In the genomic region with DNA sequence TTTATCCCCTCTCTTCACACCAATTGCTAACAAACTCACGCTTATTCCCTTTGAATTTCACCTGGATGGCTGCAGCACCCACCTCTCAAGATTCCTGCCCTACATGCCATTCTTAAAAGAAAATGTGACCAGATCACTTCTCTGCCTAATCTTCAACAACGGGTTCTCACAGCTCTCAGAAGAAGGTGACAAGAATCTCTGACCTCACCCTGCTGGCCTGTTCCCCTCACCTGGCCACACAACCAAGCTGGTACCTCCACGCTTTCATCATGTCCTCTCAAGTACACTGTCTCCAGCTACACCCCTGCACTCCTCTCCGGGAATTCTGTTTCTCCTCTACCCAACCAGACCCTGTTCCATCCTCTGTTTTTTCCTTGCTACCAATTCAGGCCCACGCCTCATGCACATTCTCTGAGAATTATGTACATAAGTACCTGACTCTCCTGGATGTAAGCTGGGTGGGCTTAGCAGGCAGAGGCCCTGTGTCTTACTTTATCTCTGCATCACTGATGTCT, we compare ENCODE assay signal across 21 cellular contexts. TPM values are rescaled to one million over a fixed set of nuclear protein-coding genes. Genes with fewer than 3 reads are reported as not detected.
A peak's percentile ranks its signal among the peaks of the same experiment; 100 is the strongest.
DNase-seq lines count a peak whose midpoint lies in the region; ATAC-seq and TF ChIP-seq lines count a peak whose summit lies in the region.
"Had no signal": no experiment of that assay in that cellular context is flagged by ENCODE, and none has a peak within 500 bp of the region (broad histone marks: within the 10 kb centered on the region; RNA-seq: fewer than 3 reads in every experiment).

No MANE protein-coding gene starts in this region.

- peak overlapping the region; percentile 74 for H3K27ac Mint-ChIP-seq in activated T-cell treated with anti-CD3 and anti-CD28 coated beads, Interleukin-2, amount 50 U/mL, for 24 hours
- peak overlapping the region; percentile 23; the same call in 1 of the 2 replicates for H3K27ac Mint-ChIP-seq in WTC11
- peak overlapping the region; percentile 88 for H3K27ac Mint-ChIP-seq in central memory CD8-positive, alpha-beta T cell (ENCODE audit: low read depth)
- H3K27ac Mint-ChIP-seq: GM23338 had no signal

- no peak overlapping the region for H3K4ac ChIP-seq in neuronal stem cell (ENCODE audit: low read length)

- TF ChIP-seq CTCF in WTC11 (IDR thresholded peaks at IDR 0.05), result no peak

- H4K91ac ChIP-seq in neuronal stem cell (ENCODE audit: low read depth, low read length, poor library complexity), result no peak overlapping the region

- H3K18ac ChIP-seq in neuronal stem cell (ENCODE audit: low read length), result no peak overlapping the region

- H2BK5ac ChIP-seq in neuronal stem cell (ENCODE audit: low read length), result no peak overlapping the region

- ATAC-seq in WTC11 (no peak), HG03095 (IDR thresholded peaks at IDR 0.05; ENCODE audit: unreplicated experiment) (no peak)
- no peak for ATAC-seq in central memory CD8-positive, alpha-beta T cell (replicated peaks; ENCODE audit: extremely low read depth, poor library complexity, severe bottlenecking)
- ATAC-seq: A549, GM23338 had no signal

- no peak overlapping the region for H3K4me3 Mint-ChIP-seq in activated T-cell treated with anti-CD3 and anti-CD28 coated beads, Interleukin-2, amount 50 U/mL, for 24 hours
- no peak overlapping the region for H3K4me3 Mint-ChIP-seq in WTC11
- peak overlapping the region; percentile 31 for H3K4me3 Mint-ChIP-seq in central memory CD8-positive, alpha-beta T cell
- H3K4me3 Mint-ChIP-seq: activated naive CD4-positive, alpha-beta T cell treated with anti-CD3 and anti-CD28 coated beads for 36 hours; GM23338 had no signal

- no peak overlapping the region for H2AK5ac ChIP-seq in neuronal stem cell (ENCODE audit: low read depth, low read length)

- H3K79me1 ChIP-seq in neuronal stem cell (ENCODE audit: low read depth, low read length), result no peaks in the 10 kb centered on the region

- no peak overlapping the region for H2BK120ac ChIP-seq in neuronal stem cell (ENCODE audit: low read depth, low read length)

- no peak overlapping the region for H3K4me2 ChIP-seq in neuronal stem cell (ENCODE audit: insufficient read depth, low read length, poor library complexity, severe bottlenecking)
- H3K4me2 ChIP-seq: A549, GM23338 had no signal

- DNase-seq in activated T-cell treated with anti-CD3 and anti-CD28 coated beads, Interleukin-2, amount 50 U/mL, for 24 hours, result no peak
- DNase-seq in activated T-cell treated with anti-CD3 and anti-CD28 coated beads, Interleukin-2, amount 50 U/mL, for 1 hour, result no peak
- no peak for DNase-seq in WTC11 (ENCODE audit: low spot score)
- no peak for DNase-seq in central memory CD8-positive, alpha-beta T cell (ENCODE audit: low spot score in 2 of 2)
- DNase-seq in neuronal stem cell (ENCODE audit: low spot score), result no peak
- no peak for DNase-seq in anterior cingulate cortex (lab: John Stamatoyannopoulos, UW)
- DNase-seq in GM19240 (ENCODE audit: insufficient read length, low spot score), result no peak
- DNase-seq: activated CD4-positive, alpha-beta T cell treated with anti-CD3 and anti-CD28 coated beads, Interleukin-2, amount 50 U/mL, for 1 hour; activated naive CD4-positive, alpha-beta T cell treated with anti-CD3 and anti-CD28 coated beads for 36 hours; central memory CD4-positive, alpha-beta T cell; GF-D8; NCI-H187 treated with DMSO at 0.1 percent for 48 hours; NCI-H526; occipital lobe; substantia nigra had no signal

- H2AFZ ChIP-seq in neuronal stem cell (ENCODE audit: low read length), result no peak overlapping the region
- H2AFZ ChIP-seq: GM23338 had no signal

- no peaks in the 10 kb centered on the region for H3K27me3 Mint-ChIP-seq in activated T-cell treated with anti-CD3 and anti-CD28 coated beads, Interleukin-2, amount 50 U/mL, for 24 hours
- peaks cover 19% of the 10 kb centered on the region for H3K27me3 Mint-ChIP-seq in WTC11 (ENCODE audit: low read depth)
- H3K27me3 Mint-ChIP-seq in central memory CD8-positive, alpha-beta T cell, result no peaks in the 10 kb centered on the region

- H2BK15ac ChIP-seq in neuronal stem cell (ENCODE audit: low read length), result no peak overlapping the region

- H3K4me1 ChIP-seq in neuronal stem cell (ENCODE audit: control insufficient read depth in 2 of 2, insufficient read depth in 1 of 2, low read depth in 1 of 2, low read length in 2 of 2), result peaks cover under 1 to 3% of the 10 kb centered on the region in 2 donors

- POLR2A ChIA-PET in WTC11 (lab: Charles Lee), result no interaction called here

- no peak overlapping the region for H3K14ac ChIP-seq in neuronal stem cell (ENCODE audit: low read length)

- CTCF ChIA-PET in WTC11 (lab: Charles Lee), result interaction anchor here (0.7 to 1.1 kb wide), 2 partner anchors 91 to 264 kb away, joined by 3 to 4 read pairs; no protein-coding TSS in a partner anchor

- no peak overlapping the region for H3K27ac ChIP-seq in neuronal stem cell (replicated peaks; ENCODE audit: low read length)
- H3K27ac ChIP-seq: A549, ascending aorta, SJSA1 had no signal

- H2BK12ac ChIP-seq in neuronal stem cell (ENCODE audit: low read length), result no peak overlapping the region

- H3K9me3 Mint-ChIP-seq in activated T-cell treated with anti-CD3 and anti-CD28 coated beads, Interleukin-2, amount 50 U/mL, for 24 hours, result no peaks in the 10 kb centered on the region
- peaks cover 47% of the 10 kb centered on the region for H3K9me3 Mint-ChIP-seq in WTC11
- no peaks in the 10 kb centered on the region for H3K9me3 Mint-ChIP-seq in central memory CD8-positive, alpha-beta T cell

- H3K36me3 Mint-ChIP-seq in activated T-cell treated with anti-CD3 and anti-CD28 coated beads, Interleukin-2, amount 50 U/mL, for 24 hours (ENCODE audit: low read depth), result peaks cover 83% of the 10 kb centered on the region
- peaks cover 86% of the 10 kb centered on the region for H3K36me3 Mint-ChIP-seq in WTC11
- peaks cover 36% of the 10 kb centered on the region for H3K36me3 Mint-ChIP-seq in central memory CD8-positive, alpha-beta T cell (ENCODE audit: insufficient read depth)

- H3K9me3 ChIP-seq in neuronal stem cell (replicated peaks in 1 of 2; ENCODE audit: control insufficient read depth in 2 of 2, insufficient read depth in 1 of 2, low read depth in 1 of 2, low read length in 2 of 2), result peaks cover 7 to 37% of the 10 kb centered on the region in 2 donors
- H3K9me3 ChIP-seq: A549, ascending aorta, SJSA1 had no signal

- no peak overlapping the region for H3K23ac ChIP-seq in neuronal stem cell (ENCODE audit: low read depth, low read length, poor library complexity)

- WGBS in neuronal stem cell (ENCODE audit: extremely low coverage in 2 of 2, insufficient read length in 2 of 2, insufficient replicate concordance in 1 of 2), 2 donors, result no CpG with 5 or more reads among the region's 5 CpGs

- H3K36me3 ChIP-seq in neuronal stem cell (replicated peaks in 1 of 2; ENCODE audit: control insufficient read depth in 2 of 2, insufficient read depth in 2 of 2, low read length in 2 of 2), result peaks cover 42 to 94% of the 10 kb centered on the region in 2 donors

- no peak overlapping the region for H3K9ac ChIP-seq in neuronal stem cell (ENCODE audit: low read depth, low read length, poor library complexity)

- H4K8ac ChIP-seq in neuronal stem cell (ENCODE audit: low read depth, low read length), result peak overlapping the region; percentile 19

- H3K27me3 ChIP-seq in neuronal stem cell (ENCODE audit: control insufficient read depth in 3 of 3, insufficient read depth in 3 of 3, low read depth in 1 of 3, low read length in 3 of 3), result no peaks in the 10 kb centered on the region
- H3K27me3 ChIP-seq: ascending aorta, SJSA1 had no signal

- H3K4me3 ChIP-seq in neuronal stem cell (ENCODE audit: low read length in 2 of 2), result no peak overlapping the region
- H3K4me3 ChIP-seq: A549, ascending aorta, GM23338, lung, SJSA1 had no signal

- peaks cover 32% of the 10 kb centered on the region for H3K4me1 Mint-ChIP-seq in activated T-cell treated with anti-CD3 and anti-CD28 coated beads, Interleukin-2, amount 50 U/mL, for 24 hours (ENCODE audit: low read depth)
- peaks cover 8% of the 10 kb centered on the region for H3K4me1 Mint-ChIP-seq in WTC11
- H3K4me1 Mint-ChIP-seq in central memory CD8-positive, alpha-beta T cell, result peaks cover 44% of the 10 kb centered on the region

TF ChIP-seq in WTC11, 78 proteins besides CTCF, POLR2A, EP300 and RAD21 (continues in another document):
- TF ChIP-seq NFE2L1 (CRISPR knock-in tag; IDR thresholded peaks at IDR 0.05) (no peak), ESRRA (CRISPR knock-in tag; IDR thresholded peaks at IDR 0.05; ENCODE audit: borderline replicate concordance) (no peak)
- TF ChIP-seq, protein P1, sequence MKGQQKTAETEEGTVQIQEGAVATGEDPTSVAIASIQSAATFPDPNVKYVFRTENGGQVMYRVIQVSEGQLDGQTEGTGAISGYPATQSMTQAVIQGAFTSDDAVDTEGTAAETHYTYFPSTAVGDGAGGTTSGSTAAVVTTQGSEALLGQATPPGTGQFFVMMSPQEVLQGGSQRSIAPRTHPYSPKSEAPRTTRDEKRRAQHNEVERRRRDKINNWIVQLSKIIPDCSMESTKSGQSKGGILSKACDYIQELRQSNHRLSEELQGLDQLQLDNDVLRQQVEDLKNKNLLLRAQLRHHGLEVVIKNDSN (CRISPR knock-in tag; IDR thresholded peaks at IDR 0.05), result no peak
- TF ChIP-seq, protein P2, sequence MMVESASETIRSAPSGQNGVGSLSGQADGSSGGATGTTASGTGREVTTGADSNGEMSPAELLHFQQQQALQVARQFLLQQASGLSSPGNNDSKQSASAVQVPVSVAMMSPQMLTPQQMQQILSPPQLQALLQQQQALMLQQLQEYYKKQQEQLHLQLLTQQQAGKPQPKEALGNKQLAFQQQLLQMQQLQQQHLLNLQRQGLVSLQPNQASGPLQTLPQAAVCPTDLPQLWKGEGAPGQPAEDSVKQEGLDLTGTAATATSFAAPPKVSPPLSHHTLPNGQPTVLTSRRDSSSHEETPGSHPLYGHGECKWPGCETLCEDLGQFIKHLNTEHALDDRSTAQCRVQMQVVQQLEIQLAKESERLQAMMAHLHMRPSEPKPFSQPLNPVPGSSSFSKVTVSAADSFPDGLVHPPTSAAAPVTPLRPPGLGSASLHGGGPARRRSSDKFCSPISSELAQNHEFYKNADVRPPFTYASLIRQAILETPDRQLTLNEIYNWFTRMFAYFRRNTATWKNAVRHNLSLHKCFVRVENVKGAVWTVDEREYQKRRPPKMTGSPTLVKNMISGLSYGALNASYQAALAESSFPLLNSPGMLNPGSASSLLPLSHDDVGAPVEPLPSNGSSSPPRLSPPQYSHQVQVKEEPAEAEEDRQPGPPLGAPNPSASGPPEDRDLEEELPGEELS (CRISPR knock-in tag; IDR thresholded peaks at IDR 0.05), result no peak

RNA-seq across cellular contexts. Expression of a gene that starts 5.9 kb away (rescaled TPM):
- total RNA-seq in WTC11 (2021), result 79.9 to 101 TPM (median 92.6 TPM) in 3 replicates
- polyA plus RNA-seq in neuronal stem cell (2013, experiment 1 of 2), result 42.5 TPM
- 42.2 TPM for polyA plus RNA-seq in neuronal stem cell (2013, experiment 2 of 2)

RNA-seq across cellular contexts. Expression of a gene that starts 50.2 kb away (rescaled TPM):
- total RNA-seq in WTC11 (2021), result 56.5 to 61.7 TPM (median 57.6 TPM) in 3 replicates
- 38.2 TPM for polyA plus RNA-seq in neuronal stem cell (2013, experiment 1 of 2)
- polyA plus RNA-seq in neuronal stem cell (2013, experiment 2 of 2), result 37.5 TPM

RNA-seq across cellular contexts. Expression of a gene that starts 50.9 kb away (rescaled TPM):
- total RNA-seq in WTC11 (2021), result 136 to 167 TPM (median 136 TPM) in 3 replicates
- 40.7 TPM for polyA plus RNA-seq in neuronal stem cell (2013, experiment 1 of 2)
- polyA plus RNA-seq in neuronal stem cell (2013, experiment 2 of 2), result 38.0 TPM

RNA-seq across cellular contexts. Expression of a gene that starts 51.6 kb away (rescaled TPM):
- total RNA-seq in WTC11 (2021), result 24.6 to 29.2 TPM (median 27.4 TPM) in 3 replicates
- polyA plus RNA-seq in neuronal stem cell (2013, experiment 1 of 2), result 36.3 TPM
- 33.5 TPM for polyA plus RNA-seq in neuronal stem cell (2013, experiment 2 of 2)

Comparison
In these comparisons a context has a peak if more than half of its experiments do, and no peak if none do; other contexts are left out.
1. H3K27ac Mint-ChIP-seq: peak in every context shown above with its lines; median percentile 88 in central memory CD8-positive, alpha-beta T cell; 74 in activated T-cell treated with anti-CD3 and anti-CD28 coated beads, Interleukin-2, amount 50 U/mL, for 24 hours; 23 in WTC11.